ENCODE assay signal across 8 cellular contexts in the genomic region with DNA sequence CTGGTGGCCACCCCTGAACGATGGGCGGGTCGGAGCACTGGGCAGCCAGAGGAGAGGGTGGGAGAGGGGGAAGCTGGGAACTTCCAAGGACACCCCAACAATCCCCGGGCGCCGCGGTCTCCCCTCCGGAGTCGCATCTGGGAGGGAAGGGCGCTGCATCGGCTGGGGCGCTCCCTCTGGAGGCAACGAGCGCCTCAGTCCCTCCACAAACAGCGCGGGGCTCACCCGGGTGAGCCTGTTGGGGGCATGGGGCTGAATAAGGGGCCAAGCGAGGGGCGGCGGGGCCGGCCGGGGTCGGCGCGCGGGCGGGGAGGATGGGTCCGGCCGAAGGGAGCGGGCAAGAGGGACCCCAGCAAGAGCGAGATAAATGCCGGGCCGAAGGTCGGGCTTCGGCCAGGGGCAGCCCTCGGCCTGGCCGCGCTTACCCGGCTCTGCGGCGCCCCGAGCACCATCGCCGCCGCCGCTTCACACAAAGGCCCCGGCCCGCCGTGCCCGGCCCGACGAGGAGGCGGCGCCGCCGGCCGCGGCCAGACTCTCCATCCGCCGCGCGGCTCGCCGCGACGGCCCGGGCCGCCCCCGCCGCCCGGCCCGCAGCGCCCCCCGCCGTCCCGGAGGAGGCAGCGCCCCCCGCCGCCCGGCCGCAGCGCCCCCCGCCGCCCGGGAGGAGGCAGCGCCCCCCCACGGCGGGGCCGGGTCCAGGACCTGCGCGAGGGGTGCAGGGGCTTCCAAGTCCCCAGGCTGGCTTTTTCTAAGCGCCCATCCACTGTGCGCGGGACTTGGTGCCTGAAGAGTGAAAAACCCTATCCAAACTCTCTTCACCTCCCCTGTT. TPM values are rescaled to one million over a fixed set of nuclear protein-coding genes. Genes with fewer than 3 reads are reported as not detected.
DNase-seq lines count a peak whose midpoint lies in the region; ATAC-seq, FAIRE-seq and TF ChIP-seq lines count a peak whose summit lies in the region.

A gene with protein sequence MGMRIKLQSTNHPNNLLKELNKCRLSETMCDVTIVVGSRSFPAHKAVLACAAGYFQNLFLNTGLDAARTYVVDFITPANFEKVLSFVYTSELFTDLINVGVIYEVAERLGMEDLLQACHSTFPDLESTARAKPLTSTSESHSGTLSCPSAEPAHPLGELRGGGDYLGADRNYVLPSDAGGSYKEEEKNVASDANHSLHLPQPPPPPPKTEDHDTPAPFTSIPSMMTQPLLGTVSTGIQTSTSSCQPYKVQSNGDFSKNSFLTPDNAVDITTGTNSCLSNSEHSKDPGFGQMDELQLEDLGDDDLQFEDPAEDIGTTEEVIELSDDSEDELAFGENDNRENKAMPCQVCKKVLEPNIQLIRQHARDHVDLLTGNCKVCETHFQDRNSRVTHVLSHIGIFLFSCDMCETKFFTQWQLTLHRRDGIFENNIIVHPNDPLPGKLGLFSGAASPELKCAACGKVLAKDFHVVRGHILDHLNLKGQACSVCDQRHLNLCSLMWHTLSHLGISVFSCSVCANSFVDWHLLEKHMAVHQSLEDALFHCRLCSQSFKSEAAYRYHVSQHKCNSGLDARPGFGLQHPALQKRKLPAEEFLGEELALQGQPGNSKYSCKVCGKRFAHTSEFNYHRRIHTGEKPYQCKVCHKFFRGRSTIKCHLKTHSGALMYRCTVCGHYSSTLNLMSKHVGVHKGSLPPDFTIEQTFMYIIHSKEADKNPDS (minus strand): TSS at position 567 of the 829 bp plus-strand sequence. CDS start 1,629 bp downstream, outside the sequence.

- DNase-seq in COLO668 (lab: John Stamatoyannopoulos, UW; ENCODE audit: unreplicated experiment) (peak; percentile 78), glutamatergic neuron (peak; percentile 82), pancreas (peak; percentile 41 to 89 (median 70)), urothelium cell line (ENCODE audit: low spot score) (peak; percentile 96)
- peak; percentile 70 for DNase-seq in activated naive CD4-positive, alpha-beta T cell treated with anti-CD3 and anti-CD28 coated beads, Interleukin-2, amount 50 U/mL, for 16 hours

- WGBS in pancreas, 2 donors, result 1% methylated on average over 47 to 94 of the region's 94 CpGs

- FAIRE-seq in pancreas (lab: Jason Lieb, UNC) (no peak), urothelium cell line (lab: Jason Lieb, UNC) (no peak)

- H3K4me3 ChIP-seq in HUES48 (ENCODE audit: low read depth, low read length) (peak within 1 kb of the TSS; percentile 89), pancreas (peak within 1 kb of the TSS; percentile 79 to 96 (median 91))

- H3K27me3 Mint-ChIP-seq in glutamatergic neuron (ENCODE audit: unreplicated experiment), result peaks cover 11% of the 10 kb centered on the region

- H3K4me1 ChIP-seq in HUES48 (ENCODE audit: control insufficient read depth, insufficient read depth, low read length) (peaks cover 31% of the 10 kb centered on the region), pancreas (peaks cover 0 to 5% (median 5%) of the 10 kb centered on the region in 3 donors)

- intact Hi-C loops in pancreas (cut with DNase I), result no loop called here

- TF ChIP-seq CTCF in glutamatergic neuron (IDR thresholded peaks at IDR 0.05; ENCODE audit: partially characterized antibody, unreplicated experiment) (peak; percentile 45), pancreas (IDR thresholded peaks at IDR 0.05) (peak; percentile 15 to 45 (median 26))

- H3K27ac ChIP-seq in HUES48 (ENCODE audit: low read depth, low read length), result peak within 1 kb of the TSS; percentile 64
- peak within 1 kb of the TSS in 2 of 4 donors; percentile 34 to 53 for H3K27ac ChIP-seq in pancreas

- peaks cover 7% of the 10 kb centered on the region for H3K9me3 Mint-ChIP-seq in glutamatergic neuron (ENCODE audit: unreplicated experiment)

- no peaks in the 10 kb centered on the region for H3K36me3 Mint-ChIP-seq in glutamatergic neuron (ENCODE audit: unreplicated experiment)

- H3K36me3 ChIP-seq in HUES48 (ENCODE audit: control insufficient read depth, insufficient read depth, low read length) (peaks cover 35% of the 10 kb centered on the region), pancreas (peaks cover 0 to 24% (median 11%) of the 10 kb centered on the region in 3 donors)

- TF ChIP-seq POLR2A in Raji (IDR thresholded peaks at IDR 0.05; ENCODE audit: insufficient read depth, low read depth, low read length), result peak; percentile 67

- H3K27me3 ChIP-seq in HUES48 (ENCODE audit: control insufficient read depth, insufficient read depth, low read length) (no peaks in the 10 kb centered on the region), pancreas (no peaks in the 10 kb centered on the region)

- H3K9ac ChIP-seq in HUES48 (ENCODE audit: low read depth, low read length), result peak within 1 kb of the TSS; percentile 74

- peak within 1 kb of the TSS; percentile 76 for H3K27ac Mint-ChIP-seq in glutamatergic neuron (ENCODE audit: unreplicated experiment)

- H3K4me1 Mint-ChIP-seq in glutamatergic neuron (ENCODE audit: low read depth, unreplicated experiment), result peaks cover 13% of the 10 kb centered on the region

- ATAC-seq in GM19452 (IDR thresholded peaks at IDR 0.05; ENCODE audit: unreplicated experiment), result peak; percentile 64
- ATAC-seq in pancreas, result peak; percentile 84 to 95 (median 93)

- peak within 1 kb of the TSS; percentile 94 for H3K4me3 Mint-ChIP-seq in glutamatergic neuron (ENCODE audit: unreplicated experiment)

- H3K9me3 ChIP-seq in HUES48 (ENCODE audit: control insufficient read depth, insufficient read depth, low read length) (no peaks in the 10 kb centered on the region), pancreas (no peaks in the 10 kb centered on the region)

RNA-seq across cellular contexts. Expression of the gene that starts here (rescaled TPM):
- total RNA-seq in glutamatergic neuron (ENCODE audit: unreplicated experiment) (23.5 TPM), pancreas (1 to 10 TPM; 2.4 to 4.3 (median 2.8) TPM)
- 1 to 10 TPM; 1.5 to 1.9 TPM for polyA plus RNA-seq in pancreas
